In genomic region chr14:58969951-58970751, GRCh38 we compare ENCODE assay signal across 1 cellular context.
TF ChIP-seq lines count a peak whose summit lies in the region.

No MANE protein-coding gene starts in this region.

TF ChIP-seq in H1, 55 proteins besides CTCF, POLR2A, EP300 and RAD21 (continued from another document):
- TF ChIP-seq, protein P1, sequence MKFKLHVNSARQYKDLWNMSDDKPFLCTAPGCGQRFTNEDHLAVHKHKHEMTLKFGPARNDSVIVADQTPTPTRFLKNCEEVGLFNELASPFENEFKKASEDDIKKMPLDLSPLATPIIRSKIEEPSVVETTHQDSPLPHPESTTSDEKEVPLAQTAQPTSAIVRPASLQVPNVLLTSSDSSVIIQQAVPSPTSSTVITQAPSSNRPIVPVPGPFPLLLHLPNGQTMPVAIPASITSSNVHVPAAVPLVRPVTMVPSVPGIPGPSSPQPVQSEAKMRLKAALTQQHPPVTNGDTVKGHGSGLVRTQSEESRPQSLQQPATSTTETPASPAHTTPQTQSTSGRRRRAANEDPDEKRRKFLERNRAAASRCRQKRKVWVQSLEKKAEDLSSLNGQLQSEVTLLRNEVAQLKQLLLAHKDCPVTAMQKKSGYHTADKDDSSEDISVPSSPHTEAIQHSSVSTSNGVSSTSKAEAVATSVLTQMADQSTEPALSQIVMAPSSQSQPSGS (IDR thresholded peaks at IDR 0.05; ENCODE audit: low read length) = no peak
- TF ChIP-seq ASH2L (IDR thresholded peaks at IDR 0.05; ENCODE audit: low read length) = peak; percentile 69
